In genomic region chr2:47015206-47015605, GRCh38 we compare ENCODE assay signal across 10 cellular contexts.
A peak's percentile ranks its signal among the peaks of the same experiment; 100 is the strongest.
DNase-seq lines count a peak whose midpoint lies in the region; ATAC-seq and TF ChIP-seq lines count a peak whose summit lies in the region.
"Had no signal": no experiment of that assay in that cellular context is flagged by ENCODE, and none has a peak within 500 bp of the region (broad histone marks: within the 10 kb centered on the region; RNA-seq: fewer than 3 reads in every experiment).

No MANE protein-coding gene starts in this region.

- no peak overlapping the region for H2BK5ac ChIP-seq in mesenchymal stem cell (ENCODE audit: low read depth, low read length, poor library complexity, severe bottlenecking)

- H3K9me3 ChIP-seq in WERI-Rb-1 (ENCODE audit: severe bottlenecking) (no peaks in the 10 kb centered on the region), mesenchymal stem cell (ENCODE audit: control insufficient read depth, low read length) (no peaks in the 10 kb centered on the region)

- 97% methylated on average over 2 of the region's 2 CpGs for WGBS in mesenchymal stem cell

- ATAC-seq in GM21360 (IDR thresholded peaks at IDR 0.05; ENCODE audit: unreplicated experiment): no peak
- no peak for ATAC-seq in HG03378 (IDR thresholded peaks at IDR 0.05; ENCODE audit: unreplicated experiment)
- ATAC-seq: activated CD4-positive, alpha-beta T cell treated with anti-CD3 and anti-CD28 coated beads for 36 hours had no signal

- H3K18ac ChIP-seq in mesenchymal stem cell (ENCODE audit: low read depth in 1 of 2, low read length in 2 of 2): no peak overlapping the region

- H3K4me1 ChIP-seq in mesenchymal stem cell (ENCODE audit: control insufficient read depth, insufficient read depth, low read depth, low read length): peaks cover 14% of the 10 kb centered on the region

- no peak overlapping the region for H4K91ac ChIP-seq in mesenchymal stem cell (ENCODE audit: low read length)

- peaks cover 21% of the 10 kb centered on the region for H3K79me1 ChIP-seq in mesenchymal stem cell (replicated peaks; ENCODE audit: low read length, poor library complexity, severe bottlenecking)

- H2BK15ac ChIP-seq in mesenchymal stem cell (ENCODE audit: low read depth, poor library complexity, severe bottlenecking): no peak overlapping the region

- H3K4ac ChIP-seq in mesenchymal stem cell (ENCODE audit: low read depth in 1 of 2, low read length in 2 of 2): no peak overlapping the region

- H2BK12ac ChIP-seq in mesenchymal stem cell (ENCODE audit: low read length in 2 of 2): no peak overlapping the region

- H3K9ac ChIP-seq in mesenchymal stem cell (ENCODE audit: low read length): no peak overlapping the region

- H2AK5ac ChIP-seq in mesenchymal stem cell (ENCODE audit: low read length, severe bottlenecking): peak overlapping the region; percentile 66

- DNase-seq in ACHN (peak; percentile 44), HT-29 (ENCODE audit: low spot score) (peak; percentile 36), WERI-Rb-1 (no peak), mesenchymal stem cell (no peak), nephron progenitor cell (no peak), activated gamma-delta T cell (lab: John Stamatoyannopoulos, UW) (no peak)
- DNase-seq: activated CD4-positive, alpha-beta T cell treated with anti-CD3 and anti-CD28 coated beads for 36 hours; foreskin melanocyte had no signal

- H3K27me3 ChIP-seq in WERI-Rb-1 (ENCODE audit: insufficient read depth, low read depth, severe bottlenecking): no peaks in the 10 kb centered on the region
- no peaks in the 10 kb centered on the region for H3K27me3 ChIP-seq in mesenchymal stem cell (ENCODE audit: control insufficient read depth in 1 of 2, insufficient read depth in 1 of 2, low read length in 2 of 2)

- H3K4me3 Mint-ChIP-seq in nephron progenitor cell: no peak overlapping the region
- H3K4me3 Mint-ChIP-seq: activated CD4-positive, alpha-beta T cell treated with anti-CD3 and anti-CD28 coated beads for 36 hours had no signal

- H2AFZ ChIP-seq in mesenchymal stem cell (ENCODE audit: low read depth, low read length): no peak overlapping the region

- peaks cover 60% of the 10 kb centered on the region for H3K4me1 Mint-ChIP-seq in nephron progenitor cell
- H3K4me1 Mint-ChIP-seq: activated CD4-positive, alpha-beta T cell treated with anti-CD3 and anti-CD28 coated beads for 36 hours had no signal

- H3K27ac Mint-ChIP-seq in nephron progenitor cell: no peak overlapping the region
- H3K27ac Mint-ChIP-seq: activated CD4-positive, alpha-beta T cell treated with anti-CD3 and anti-CD28 coated beads for 36 hours had no signal

- H3K36me3 Mint-ChIP-seq in nephron progenitor cell (ENCODE audit: low read depth): peaks cover 4% of the 10 kb centered on the region

- in situ Hi-C loops in ACHN (cut with HindIII; ENCODE audit: low pct_ligation_motif_present, low pct_unique_long_range_greater_than_20kb, low sequenced_read_pairs): loop anchor here (25.0 kb wide), 2 partner anchors 147 to 297 kb away; partner anchors contain the start of gene STPG4

- no peak overlapping the region for H3K4me2 ChIP-seq in mesenchymal stem cell (ENCODE audit: low read length, poor library complexity, severe bottlenecking)

- H3K36me3 ChIP-seq in WERI-Rb-1: peaks cover 2% of the 10 kb centered on the region; the same call in 1 of the 2 replicates
- H3K36me3 ChIP-seq in mesenchymal stem cell (ENCODE audit: control insufficient read depth in 1 of 2, insufficient read depth in 2 of 2, low read depth in 1 of 2, low read length in 2 of 2): peaks cover 57 to 82% of the 10 kb centered on the region in 2 experiments

- no peaks in the 10 kb centered on the region for H3K9me3 Mint-ChIP-seq in nephron progenitor cell

- H3K14ac ChIP-seq in mesenchymal stem cell (ENCODE audit: low read length in 2 of 2): no peak overlapping the region

- H2BK120ac ChIP-seq in mesenchymal stem cell (ENCODE audit: low read depth, low read length): no peak overlapping the region

- H3K27ac ChIP-seq in WERI-Rb-1 (peak overlapping the region; percentile 60), mesenchymal stem cell (ENCODE audit: low read length, poor library complexity, severe bottlenecking) (no peak overlapping the region)

- H4K8ac ChIP-seq in mesenchymal stem cell (ENCODE audit: low read length): no peak overlapping the region

- no peak overlapping the region for H3K4me3 ChIP-seq in WERI-Rb-1 (ENCODE audit: low read depth, low read length)
- H3K4me3 ChIP-seq in mesenchymal stem cell (ENCODE audit: insufficient read depth in 1 of 2, low read depth in 1 of 2, low read length in 2 of 2): no peak overlapping the region

- H3K23ac ChIP-seq in mesenchymal stem cell (ENCODE audit: low read length in 2 of 2): no peak overlapping the region

- TF ChIP-seq CTCF in WERI-Rb-1 (IDR thresholded peaks at IDR 0.05; ENCODE audit: low read depth, low read length) (peak; percentile 57), nephron progenitor cell (IDR thresholded peaks at IDR 0.05) (no peak)

- no peaks in the 10 kb centered on the region for H3K27me3 Mint-ChIP-seq in nephron progenitor cell (ENCODE audit: low read depth, poor library complexity)
- H3K27me3 Mint-ChIP-seq: activated CD4-positive, alpha-beta T cell treated with anti-CD3 and anti-CD28 coated beads for 36 hours had no signal

Comparison
In these comparisons a context has a peak if more than half of its experiments do, and no peak if none do; other contexts are left out.
1. DNase-seq: peak in ACHN (single experiment) and HT-29 (single experiment); none in WERI-Rb-1 (single experiment), mesenchymal stem cell (single experiment), nephron progenitor cell (single experiment) and activated gamma-delta T cell (single experiment).